Comparison of ENCODE assay signal across 23 cellular contexts in the genomic region with DNA sequence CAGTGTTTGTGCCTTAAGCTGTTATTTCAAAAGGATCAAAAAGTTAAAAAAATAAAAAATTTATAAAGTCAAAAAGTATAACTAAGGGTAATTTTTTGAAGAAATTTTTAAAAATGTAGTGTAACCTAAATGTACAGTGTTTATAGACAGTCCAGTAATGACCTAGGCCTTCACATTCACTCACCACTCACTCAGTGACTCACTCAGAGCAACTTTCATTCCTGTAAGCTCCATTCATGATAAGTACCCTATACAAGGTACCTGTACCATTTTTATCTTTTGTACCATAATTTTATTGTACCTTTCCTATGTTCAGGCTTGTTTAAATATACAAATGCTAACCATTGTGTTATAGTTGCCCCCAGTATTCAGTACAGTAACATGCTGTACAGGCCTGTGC. TPM values are rescaled to one million over a fixed set of nuclear protein-coding genes. Genes with fewer than 3 reads are reported as not detected.
DNase-seq lines count a peak whose midpoint lies in the region; ATAC-seq lines count a peak whose summit lies in the region.
"Had no signal": no experiment of that assay in that cellular context is flagged by ENCODE, and none has a peak within 500 bp of the region (broad histone marks: within the 10 kb centered on the region; RNA-seq: fewer than 3 reads in every experiment).

No MANE protein-coding gene starts in this region.

- peak; percentile 48 to 82 for ATAC-seq in activated naive CD4-positive, alpha-beta T cell treated with anti-CD3 and anti-CD28 coated beads, Interleukin-2, amount 50 U/mL, for 72 hours
- ATAC-seq in stimulated activated effector memory CD8-positive, alpha-beta T cell treated with anti-CD3 and anti-CD28 coated beads, Interleukin-12 subunit alpha, Interleukin-12 subunit beta, amount 100 ng/mL, for 72 hours = peak; percentile 65
- ATAC-seq: HCT116; naive thymus-derived CD4-positive, alpha-beta T cell had no signal

- H3K4me3 Mint-ChIP-seq in stimulated activated effector memory CD8-positive, alpha-beta T cell treated with anti-CD3 and anti-CD28 coated beads, Interleukin-12 subunit alpha, Interleukin-12 subunit beta, amount 100 ng/mL, for 72 hours = no peak overlapping the region
- H3K4me3 Mint-ChIP-seq: activated naive CD4-positive, alpha-beta T cell treated with anti-CD3 and anti-CD28 coated beads, Interleukin-2, amount 50 U/mL, for 24 hours; B cell; CD8-positive, alpha-beta memory T cell; central memory CD8-positive, alpha-beta T cell; naive thymus-derived CD4-positive, alpha-beta T cell had no signal

- no peak for DNase-seq in activated naive CD4-positive, alpha-beta T cell treated with anti-CD3 and anti-CD28 coated beads, Interleukin-2, amount 50 U/mL, for 72 hours (ENCODE audit: low spot score in 2 of 2)
- DNase-seq in activated naive CD4-positive, alpha-beta T cell treated with Interleukin-2 at 50 U/mL for 16 hours = no peak
- DNase-seq in NCI-H226 (peak; percentile 37), dermis blood vessel endothelial cell (peak; percentile 6), NCI-H2029 (lab: John Stamatoyannopoulos, UW) (no peak), pons (ENCODE audit: low spot score) (no peak), cerebellar nuclear complex (lab: John Stamatoyannopoulos, UW) (no peak)
- no peak for DNase-seq in stimulated activated effector memory CD8-positive, alpha-beta T cell treated with anti-CD3 and anti-CD28 coated beads, Interleukin-12 subunit alpha, Interleukin-12 subunit beta, amount 100 ng/mL, for 72 hours (ENCODE audit: low spot score in 2 of 2)
- DNase-seq: activated CD4-positive, alpha-beta T cell treated with anti-CD3 and anti-CD28 coated beads for 48 hours; CD8-positive, alpha-beta memory T cell; dorsolateral prefrontal cortex; GF-D8; midbrain; naive thymus-derived CD4-positive, alpha-beta T cell; NCI-H1417 treated with DMSO at 0.1 percent for 48 hours; SHP77; sigmoid colon; stimulated activated CD4-positive, alpha-beta T cell treated with anti-CD3 and anti-CD28 coated beads, Interleukin-15, amount 100 ng/mL, for 24 hours; stimulated activated naive CD4-positive, alpha-beta T cell had no signal

- no peaks in the 10 kb centered on the region for H3K4me1 Mint-ChIP-seq in stimulated activated effector memory CD8-positive, alpha-beta T cell treated with anti-CD3 and anti-CD28 coated beads, Interleukin-12 subunit alpha, Interleukin-12 subunit beta, amount 100 ng/mL, for 72 hours
- H3K4me1 Mint-ChIP-seq: activated naive CD4-positive, alpha-beta T cell treated with anti-CD3 and anti-CD28 coated beads, Interleukin-2, amount 50 U/mL, for 24 hours; B cell; CD8-positive, alpha-beta memory T cell; central memory CD8-positive, alpha-beta T cell had no signal

- H3K9me3 Mint-ChIP-seq in activated naive CD4-positive, alpha-beta T cell treated with anti-CD3 and anti-CD28 coated beads, Interleukin-2, amount 50 U/mL, for 72 hours = no peaks in the 10 kb centered on the region
- no peaks in the 10 kb centered on the region for H3K9me3 Mint-ChIP-seq in stimulated activated effector memory CD8-positive, alpha-beta T cell treated with anti-CD3 and anti-CD28 coated beads, Interleukin-12 subunit alpha, Interleukin-12 subunit beta, amount 100 ng/mL, for 72 hours
- H3K9me3 Mint-ChIP-seq: activated naive CD4-positive, alpha-beta T cell treated with anti-CD3 and anti-CD28 coated beads, Interleukin-2, amount 50 U/mL, for 24 hours; CD8-positive, alpha-beta memory T cell; central memory CD8-positive, alpha-beta T cell; naive thymus-derived CD4-positive, alpha-beta T cell had no signal

- no peaks in the 10 kb centered on the region for H3K36me3 Mint-ChIP-seq in activated naive CD4-positive, alpha-beta T cell treated with anti-CD3 and anti-CD28 coated beads, Interleukin-2, amount 50 U/mL, for 72 hours
- peaks cover 22% of the 10 kb centered on the region for H3K36me3 Mint-ChIP-seq in stimulated activated effector memory CD8-positive, alpha-beta T cell treated with anti-CD3 and anti-CD28 coated beads, Interleukin-12 subunit alpha, Interleukin-12 subunit beta, amount 100 ng/mL, for 72 hours

- no peak overlapping the region for H3K27ac Mint-ChIP-seq in activated naive CD4-positive, alpha-beta T cell treated with anti-CD3 and anti-CD28 coated beads, Interleukin-2, amount 50 U/mL, for 72 hours
- H3K27ac Mint-ChIP-seq in stimulated activated effector memory CD8-positive, alpha-beta T cell treated with anti-CD3 and anti-CD28 coated beads, Interleukin-12 subunit alpha, Interleukin-12 subunit beta, amount 100 ng/mL, for 72 hours = no peak overlapping the region
- H3K27ac Mint-ChIP-seq: activated naive CD4-positive, alpha-beta T cell treated with anti-CD3 and anti-CD28 coated beads, Interleukin-2, amount 50 U/mL, for 24 hours; B cell; CD8-positive, alpha-beta memory T cell; naive thymus-derived CD4-positive, alpha-beta T cell had no signal

RNA-seq across cellular contexts. Expression of gene DNAJC9, which starts 21.5 kb away (rescaled TPM):
- 10 to 100 TPM; 45.9 to 87.0 TPM for total RNA-seq in activated naive CD4-positive, alpha-beta T cell treated with anti-CD3 and anti-CD28 coated beads, Interleukin-2, amount 50 U/mL, for 72 hours
- total RNA-seq in dermis blood vessel endothelial cell = 36.2 and 61.1 TPM in 2 replicates

RNA-seq across cellular contexts. Expression of gene MRPS16, which starts 26.9 kb away (rescaled TPM):
- total RNA-seq in activated naive CD4-positive, alpha-beta T cell treated with anti-CD3 and anti-CD28 coated beads, Interleukin-2, amount 50 U/mL, for 72 hours = 100 to 1,000 TPM in 1 of 2 donors, 10 to 100 TPM in 1; 99.4 to 125 TPM
- 61.1 and 73.5 TPM in 2 replicates for total RNA-seq in dermis blood vessel endothelial cell

RNA-seq across cellular contexts. Expression of gene FAM149B1, which starts 57.6 kb away (rescaled TPM):
- 10 to 100 TPM; 14.8 to 17.3 TPM for total RNA-seq in activated naive CD4-positive, alpha-beta T cell treated with anti-CD3 and anti-CD28 coated beads, Interleukin-2, amount 50 U/mL, for 72 hours
- total RNA-seq in dermis blood vessel endothelial cell = 26.0 and 26.9 TPM in 2 replicates

RNA-seq across cellular contexts. Expression of gene ECD, which starts 57.7 kb away (rescaled TPM):
- 10 to 100 TPM; 31.7 to 39.6 TPM for total RNA-seq in activated naive CD4-positive, alpha-beta T cell treated with anti-CD3 and anti-CD28 coated beads, Interleukin-2, amount 50 U/mL, for 72 hours
- 29.1 and 34.7 TPM in 2 replicates for total RNA-seq in dermis blood vessel endothelial cell

Comparison
In these comparisons a context has a peak if more than half of its experiments do, and no peak if none do; other contexts are left out.
1. DNase-seq: peak in NCI-H226 (single experiment) and dermis blood vessel endothelial cell (single experiment); none in activated naive CD4-positive, alpha-beta T cell treated with anti-CD3 and anti-CD28 coated beads, Interleukin-2, amount 50 U/mL, for 72 hours (0 of 2), activated naive CD4-positive, alpha-beta T cell treated with Interleukin-2 at 50 U/mL for 16 hours (single experiment), stimulated activated effector memory CD8-positive, alpha-beta T cell treated with anti-CD3 and anti-CD28 coated beads, Interleukin-12 subunit alpha, Interleukin-12 subunit beta, amount 100 ng/mL, for 72 hours (0 of 2), NCI-H2029 (single experiment), pons (single experiment) and cerebellar nuclear complex (0 of 2).